In the genomic region with DNA sequence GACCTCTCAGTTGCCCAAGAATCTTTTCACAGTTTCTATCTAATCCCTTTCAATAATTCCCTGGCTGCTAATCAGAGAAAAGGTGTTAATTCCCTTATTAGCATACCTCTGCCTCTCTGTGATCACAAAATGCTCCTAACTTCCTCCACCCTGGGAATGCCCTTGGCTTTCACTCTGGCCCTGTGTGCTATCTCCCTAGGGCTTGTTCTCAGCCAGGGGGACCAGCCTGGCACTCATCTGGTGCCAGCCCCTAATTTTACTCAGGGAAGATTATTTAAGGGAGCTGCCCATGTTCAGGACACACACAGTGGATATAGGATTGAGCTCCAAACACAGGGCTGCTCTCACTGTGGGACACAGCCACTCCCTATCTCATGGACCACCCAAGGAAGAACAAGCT, we compare ENCODE assay signal across 18 cellular contexts.
DNase-seq lines count a peak whose midpoint lies in the region; ATAC-seq and TF ChIP-seq lines count a peak whose summit lies in the region.
"Had no signal": no experiment of that assay in that cellular context is flagged by ENCODE, and none has a peak within 500 bp of the region (broad histone marks: within the 10 kb centered on the region; RNA-seq: fewer than 3 reads in every experiment).

No MANE protein-coding gene starts in this region.

- peaks cover 6% of the 10 kb centered on the region for H3K27me3 Mint-ChIP-seq in GM23338 (ENCODE audit: insufficient read depth, low read depth, poor library complexity)
- peaks cover 99% of the 10 kb centered on the region for H3K27me3 Mint-ChIP-seq in endodermal cell (ENCODE audit: insufficient read depth)

- H3K27me3 ChIP-seq in GM23338 (ENCODE audit: insufficient read depth) (no peaks in the 10 kb centered on the region), endodermal cell (ENCODE audit: control insufficient read depth, insufficient read depth, low read length, poor library complexity, severe bottlenecking) (peaks cover 99% of the 10 kb centered on the region)
- H3K27me3 ChIP-seq: BLaER1 treated with 17β-estradiol and CSF1 and Interleukin-3, amounts not matched to agents 10 nM and 100 nM had no signal

- no peak overlapping the region for H3K27ac ChIP-seq in GM23338 (ENCODE audit: low read depth)
- H3K27ac ChIP-seq in endodermal cell (ENCODE audit: low read depth, low read length): no peak overlapping the region
- H3K27ac ChIP-seq: 22Rv1; A549; BLaER1 treated with 17β-estradiol and CSF1 and Interleukin-3, amounts not matched to agents 10 nM and 100 nM; C4-2B had no signal

- TF ChIP-seq CTCF in GM23338 (conservative IDR thresholded peaks at IDR 0.05; ENCODE audit: low read depth in 2 of 2): no peak
- no peak for TF ChIP-seq CTCF in endodermal cell (conservative IDR thresholded peaks at IDR 0.05)

- no peak overlapping the region for H2AFZ ChIP-seq in GM23338

- no peaks in the 10 kb centered on the region for H3K9me3 ChIP-seq in endodermal cell (ENCODE audit: control insufficient read depth, low read length)
- H3K9me3 ChIP-seq: A549; BLaER1 treated with 17β-estradiol and CSF1 and Interleukin-3, amounts not matched to agents 10 nM and 100 nM; Caco-2 had no signal

- no peak overlapping the region for H3K9ac ChIP-seq in endodermal cell (ENCODE audit: extremely low read depth, low read length, poor library complexity, severe bottlenecking)
- H3K9ac ChIP-seq: BLaER1 treated with 17β-estradiol and CSF1 and Interleukin-3, amounts not matched to agents 10 nM and 100 nM had no signal

- no peaks in the 10 kb centered on the region for H4K20me1 ChIP-seq in GM23338 (replicated peaks; ENCODE audit: insufficient read depth)
- H4K20me1 ChIP-seq: BLaER1 treated with 17β-estradiol and CSF1 and Interleukin-3, amounts not matched to agents 10 nM and 100 nM had no signal

- H3K4me3 Mint-ChIP-seq in GM23338 (no peak overlapping the region), endodermal cell (no peak overlapping the region)
- H3K4me3 Mint-ChIP-seq: B cell; CD4-positive, alpha-beta T cell; CD8-positive, alpha-beta T cell had no signal

- H3K36me3 Mint-ChIP-seq in GM23338 (ENCODE audit: low read depth) (no peaks in the 10 kb centered on the region), endodermal cell (ENCODE audit: low read depth) (no peaks in the 10 kb centered on the region)
- H3K36me3 Mint-ChIP-seq: CD8-positive, alpha-beta T cell had no signal

- peak; percentile 44; the same call in 2 of the 3 replicates for ATAC-seq in GM23338
- ATAC-seq: A549; CD8-positive, alpha-beta T cell had no signal

- DNase-seq in D341Med (ENCODE audit: low spot score) (peak; percentile 28), GM23338 (ENCODE audit: low spot score) (no peak), endodermal cell (peak; percentile 62), NCI-H2196 treated with DMSO at 0.1 percent for 48 hours (lab: John Stamatoyannopoulos, UW; ENCODE audit: unreplicated experiment) (no peak)
- no peak for DNase-seq in stimulated activated CD4-positive, alpha-beta T cell treated with anti-CD3 and anti-CD28 coated beads, Interleukin-4, amount 100 ng/mL, for 4 hours
- DNase-seq in activated CD4-positive, alpha-beta T cell treated with anti-CD3 and anti-CD28 coated beads, Interleukin-2, amount 50 U/mL, for 4 hours: no peak
- DNase-seq: AML-193; Caco-2; Calu3; CD4-positive, alpha-beta T cell; CD8-positive, alpha-beta T cell; DMS79 treated with DMSO at 0.1 percent for 48 hours; GF-D8 had no signal

- H3K9me2 ChIP-seq in GM23338 (ENCODE audit: insufficient read depth): peaks cover 12% of the 10 kb centered on the region

- H3K4me3 ChIP-seq in GM23338 (no peak overlapping the region), endodermal cell (ENCODE audit: low read length) (no peak overlapping the region)
- H3K4me3 ChIP-seq: A549; BLaER1 treated with 17β-estradiol and CSF1 and Interleukin-3, amounts not matched to agents 10 nM and 100 nM had no signal

- H3K4me1 Mint-ChIP-seq in GM23338: peaks cover 33% of the 10 kb centered on the region
- peaks cover 10% of the 10 kb centered on the region for H3K4me1 Mint-ChIP-seq in endodermal cell
- H3K4me1 Mint-ChIP-seq: B cell had no signal

- H3F3A ChIP-seq in GM23338 (replicated peaks; ENCODE audit: low read depth): no peaks in the 10 kb centered on the region

- peaks cover 21% of the 10 kb centered on the region for H3K4me1 ChIP-seq in GM23338 (ENCODE audit: insufficient read depth)
- H3K4me1 ChIP-seq in endodermal cell (ENCODE audit: control insufficient read depth, insufficient read depth, low read length): no peaks in the 10 kb centered on the region
- H3K4me1 ChIP-seq: A549, Caco-2 had no signal

- H3K27ac Mint-ChIP-seq in GM23338: no peak overlapping the region
- H3K27ac Mint-ChIP-seq in endodermal cell: no peak overlapping the region
- H3K27ac Mint-ChIP-seq: B cell; CD4-positive, alpha-beta T cell; CD8-positive, alpha-beta T cell had no signal

- no peaks in the 10 kb centered on the region for H3K79me2 ChIP-seq in GM23338 (replicated peaks; ENCODE audit: insufficient read depth)

- no peaks in the 10 kb centered on the region for H3K9me3 Mint-ChIP-seq in GM23338
- H3K9me3 Mint-ChIP-seq in endodermal cell: peaks cover 4% of the 10 kb centered on the region
- H3K9me3 Mint-ChIP-seq: CD8-positive, alpha-beta T cell had no signal

- H3K36me3 ChIP-seq in GM23338 (ENCODE audit: insufficient read depth) (no peaks in the 10 kb centered on the region), endodermal cell (ENCODE audit: control insufficient read depth, insufficient read depth, low read length) (no peaks in the 10 kb centered on the region)
- H3K36me3 ChIP-seq: BLaER1 treated with 17β-estradiol and CSF1 and Interleukin-3, amounts not matched to agents 10 nM and 100 nM had no signal

- no peak overlapping the region for H3K4me2 ChIP-seq in GM23338
- H3K4me2 ChIP-seq: A549; BLaER1 treated with 17β-estradiol and CSF1 and Interleukin-3, amounts not matched to agents 10 nM and 100 nM had no signal

TF ChIP-seq in GM23338, 12 proteins besides CTCF, POLR2A, EP300 and RAD21 (continues in another document):
- TF ChIP-seq, protein P1, sequence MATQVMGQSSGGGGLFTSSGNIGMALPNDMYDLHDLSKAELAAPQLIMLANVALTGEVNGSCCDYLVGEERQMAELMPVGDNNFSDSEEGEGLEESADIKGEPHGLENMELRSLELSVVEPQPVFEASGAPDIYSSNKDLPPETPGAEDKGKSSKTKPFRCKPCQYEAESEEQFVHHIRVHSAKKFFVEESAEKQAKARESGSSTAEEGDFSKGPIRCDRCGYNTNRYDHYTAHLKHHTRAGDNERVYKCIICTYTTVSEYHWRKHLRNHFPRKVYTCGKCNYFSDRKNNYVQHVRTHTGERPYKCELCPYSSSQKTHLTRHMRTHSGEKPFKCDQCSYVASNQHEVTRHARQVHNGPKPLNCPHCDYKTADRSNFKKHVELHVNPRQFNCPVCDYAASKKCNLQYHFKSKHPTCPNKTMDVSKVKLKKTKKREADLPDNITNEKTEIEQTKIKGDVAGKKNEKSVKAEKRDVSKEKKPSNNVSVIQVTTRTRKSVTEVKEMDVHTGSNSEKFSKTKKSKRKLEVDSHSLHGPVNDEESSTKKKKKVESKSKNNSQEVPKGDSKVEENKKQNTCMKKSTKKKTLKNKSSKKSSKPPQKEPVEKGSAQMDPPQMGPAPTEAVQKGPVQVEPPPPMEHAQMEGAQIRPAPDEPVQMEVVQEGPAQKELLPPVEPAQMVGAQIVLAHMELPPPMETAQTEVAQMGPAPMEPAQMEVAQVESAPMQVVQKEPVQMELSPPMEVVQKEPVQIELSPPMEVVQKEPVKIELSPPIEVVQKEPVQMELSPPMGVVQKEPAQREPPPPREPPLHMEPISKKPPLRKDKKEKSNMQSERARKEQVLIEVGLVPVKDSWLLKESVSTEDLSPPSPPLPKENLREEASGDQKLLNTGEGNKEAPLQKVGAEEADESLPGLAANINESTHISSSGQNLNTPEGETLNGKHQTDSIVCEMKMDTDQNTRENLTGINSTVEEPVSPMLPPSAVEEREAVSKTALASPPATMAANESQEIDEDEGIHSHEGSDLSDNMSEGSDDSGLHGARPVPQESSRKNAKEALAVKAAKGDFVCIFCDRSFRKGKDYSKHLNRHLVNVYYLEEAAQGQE (IDR thresholded peaks at IDR 0.05; ENCODE audit: unreplicated experiment): no peak
- TF ChIP-seq STAT1 (IDR thresholded peaks at IDR 0.05; ENCODE audit: unreplicated experiment) (no peak), EZH2 (IDR thresholded peaks at IDR 0.05; ENCODE audit: low read depth, unreplicated experiment) (no peak), ZNF331 (CRISPR knock-in tag; IDR thresholded peaks at IDR 0.05; ENCODE audit: low read depth) (no peak), NANOG (IDR thresholded peaks at IDR 0.05; ENCODE audit: borderline replicate concordance) (no peak), JUNB (IDR thresholded peaks at IDR 0.05; ENCODE audit: unreplicated experiment) (no peak), ZNF114 (CRISPR knock-in tag; IDR thresholded peaks at IDR 0.05) (no peak), CREB1 (CRISPR knock-in tag; IDR thresholded peaks at IDR 0.05; ENCODE audit: low read depth) (no peak), ETS1 (IDR thresholded peaks at IDR 0.05) (no peak)

Comparison
In these comparisons a context has a peak if more than half of its experiments do, and no peak if none do; other contexts are left out.
1. DNase-seq: peak in D341Med (single experiment) and endodermal cell (single experiment); none in GM23338 (single experiment), stimulated activated CD4-positive, alpha-beta T cell treated with anti-CD3 and anti-CD28 coated beads, Interleukin-4, amount 100 ng/mL, for 4 hours (0 of 2), activated CD4-positive, alpha-beta T cell treated with anti-CD3 and anti-CD28 coated beads, Interleukin-2, amount 50 U/mL, for 4 hours (0 of 2) and NCI-H2196 treated with DMSO at 0.1 percent for 48 hours (single experiment).